ENCODE assay signal across 14 cellular contexts in the genomic region with DNA sequence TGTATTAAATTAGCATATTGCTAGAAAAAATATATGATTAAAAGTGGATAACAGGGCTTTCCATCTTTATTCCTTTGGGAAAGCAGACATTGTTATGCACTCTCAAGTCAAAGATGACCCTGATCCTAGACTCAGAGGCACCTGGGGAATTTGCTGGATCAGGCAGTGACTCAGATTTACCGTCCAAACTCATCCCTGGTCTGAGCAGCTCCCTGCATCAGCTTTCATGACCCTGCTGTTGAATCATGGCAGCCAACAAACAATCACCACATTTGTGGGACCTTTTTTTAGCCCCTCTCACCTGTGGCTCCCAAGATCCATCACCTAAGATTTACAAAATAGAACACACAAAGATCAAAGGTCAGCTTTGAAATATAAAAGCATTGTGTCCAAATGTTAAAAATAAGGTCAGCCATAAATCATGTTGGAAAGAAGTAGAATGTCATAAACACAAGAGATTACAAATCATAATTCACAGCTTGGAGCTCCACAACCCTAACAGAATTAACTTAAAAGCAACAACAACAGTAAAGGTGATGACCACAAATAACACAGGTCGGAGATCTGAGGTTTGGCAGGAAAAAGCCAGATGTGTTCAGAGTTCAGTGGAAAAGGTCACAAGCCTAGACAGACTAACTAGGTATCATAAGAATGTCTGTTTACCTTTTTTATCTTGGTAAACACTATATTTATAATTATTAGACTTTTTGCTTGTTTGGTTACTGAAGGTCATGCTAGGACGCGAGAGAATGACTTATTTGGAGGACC.
"Had no signal": no experiment of that assay in that cellular context is flagged by ENCODE, and none has a peak within 500 bp of the region (broad histone marks: within the 10 kb centered on the region; RNA-seq: fewer than 3 reads in every experiment).

No MANE protein-coding gene starts in this region.

- H3K27ac ChIP-seq: coronary artery, epithelial cell of prostate, WERI-Rb-1 had no signal

- H3K36me3 ChIP-seq: stomach, WERI-Rb-1 had no signal

- H3K9me3 ChIP-seq: stomach had no signal

- H3K4me3 ChIP-seq: coronary artery, stomach had no signal

- DNase-seq: activated CD4-positive, alpha-beta T cell treated with anti-CD3 and anti-CD28 coated beads for 36 hours; activated CD8-positive, alpha-beta memory T cell treated with anti-CD3 and anti-CD28 coated beads, Interleukin-2, amount 50 U/mL, for 4 hours; activated CD8-positive, alpha-beta T cell treated with anti-CD3 and anti-CD28 coated beads for 36 hours; activated naive CD4-positive, alpha-beta T cell treated with anti-CD3 and anti-CD28 coated beads for 36 hours; caudate nucleus; effector CD8-positive, alpha-beta T cell; hippocampal formation; nephron progenitor cell; stimulated activated CD4-positive, alpha-beta T cell treated with anti-CD3 and anti-CD28 coated beads, Interleukin-4, amount 100 ng/mL, for 24 hours; stomach; T-cell; WERI-Rb-1 had no signal

- H3K27me3 ChIP-seq: stomach had no signal

- ATAC-seq: activated CD4-positive, alpha-beta T cell treated with anti-CD3 and anti-CD28 coated beads for 36 hours; activated CD8-positive, alpha-beta T cell treated with anti-CD3 and anti-CD28 coated beads for 36 hours; T-cell had no signal
